19 cellular contexts compared by ENCODE assay signal in genomic region chr22:36930041-36930935, GRCh38. TPM values are rescaled to one million over a fixed set of nuclear protein-coding genes. Genes with fewer than 3 reads are reported as not detected.
"Had no signal": no experiment of that assay in that cellular context is flagged by ENCODE, and none has a peak within 500 bp of the region (broad histone marks: within the 10 kb centered on the region; RNA-seq: fewer than 3 reads in every experiment).

No MANE protein-coding gene starts in this region.

- DNase-seq: activated CD4-positive, alpha-beta T cell treated with anti-CD3 and anti-CD28 coated beads, Interleukin-2, amount 50 U/mL, for 1 hour; activated CD4-positive, CD25-positive, alpha-beta regulatory T cell; activated effector memory CD4-positive, alpha-beta T cell treated with Interleukin-2 at 50 U/mL for 16 hours; activated T-cell treated with anti-CD3 and anti-CD28 coated beads, Interleukin-2, amount 50 U/mL, for 1 hour; body of pancreas; hippocampal formation; kidney glomerular epithelial cell; lower lobe of right lung; midbrain; naive thymus-derived CD4-positive, alpha-beta T cell; occipital lobe; stimulated activated CD4-positive, alpha-beta T cell treated with anti-CD3 and anti-CD28 coated beads, Interleukin-2, amount 100 ng/mL, for 48 hours; stimulated activated CD8-positive, alpha-beta memory T cell treated with anti-CD3 and anti-CD28 coated beads, Interleukin-4, amount 100 ng/mL, for 48 hours; stomach; uterus had no signal

- H3K27ac Mint-ChIP-seq: activated naive CD4-positive, alpha-beta T cell treated with anti-CD3 and anti-CD28 coated beads, Interleukin-2, amount 50 U/mL, for 24 hours; naive thymus-derived CD4-positive, alpha-beta T cell; T-helper 1 cell treated with Interleukin-12 subunit alpha and Interleukin-12 subunit beta and Interleukin-4 antibody, amounts not matched to agents 30 μg/mL and 1 μg/mL, for 36 hours had no signal

- H3K36me3 Mint-ChIP-seq: activated naive CD4-positive, alpha-beta T cell treated with anti-CD3 and anti-CD28 coated beads, Interleukin-2, amount 50 U/mL, for 24 hours had no signal

- H3K27me3 ChIP-seq: body of pancreas, uterus had no signal

- H3K27me3 Mint-ChIP-seq: activated naive CD4-positive, alpha-beta T cell treated with anti-CD3 and anti-CD28 coated beads, Interleukin-2, amount 50 U/mL, for 24 hours had no signal

- H3K27ac ChIP-seq: body of pancreas, lower lobe of right lung, stomach, thoracic aorta, uterus had no signal

- H3K4me3 Mint-ChIP-seq: activated naive CD4-positive, alpha-beta T cell treated with anti-CD3 and anti-CD28 coated beads, Interleukin-2, amount 50 U/mL, for 24 hours; central memory CD8-positive, alpha-beta T cell; naive thymus-derived CD4-positive, alpha-beta T cell; T-helper 1 cell treated with Interleukin-12 subunit alpha and Interleukin-12 subunit beta and Interleukin-4 antibody, amounts not matched to agents 30 μg/mL and 1 μg/mL, for 36 hours had no signal

- ATAC-seq: body of pancreas; lower lobe of right lung; naive thymus-derived CD4-positive, alpha-beta T cell had no signal

- H3K4me1 ChIP-seq: body of pancreas, lower lobe of right lung, stomach, uterus had no signal

- H3K9me3 Mint-ChIP-seq: activated naive CD4-positive, alpha-beta T cell treated with anti-CD3 and anti-CD28 coated beads, Interleukin-2, amount 50 U/mL, for 24 hours; central memory CD8-positive, alpha-beta T cell; naive thymus-derived CD4-positive, alpha-beta T cell; T-helper 1 cell treated with Interleukin-12 subunit alpha and Interleukin-12 subunit beta and Interleukin-4 antibody, amounts not matched to agents 30 μg/mL and 1 μg/mL, for 36 hours had no signal

- H3K36me3 ChIP-seq: thoracic aorta, uterus had no signal

- H3K9me3 ChIP-seq: body of pancreas, lower lobe of right lung, stomach, thoracic aorta, uterus had no signal

- H3K4me3 ChIP-seq: body of pancreas, lower lobe of right lung, stomach, thoracic aorta, uterus had no signal

- H3K4me1 Mint-ChIP-seq: activated naive CD4-positive, alpha-beta T cell treated with anti-CD3 and anti-CD28 coated beads, Interleukin-2, amount 50 U/mL, for 24 hours; central memory CD8-positive, alpha-beta T cell had no signal

RNA-seq across cellular contexts. Expression of gene CSF2RB, which starts 16.9 kb away (rescaled TPM):
- polyA plus RNA-seq: naive thymus-derived CD4-positive, alpha-beta T cell had no signal
